In genomic region chr12:55728185-55728931, GRCh38 we compare ENCODE assay signal across 8 cellular contexts. TPM values are rescaled to one million over a fixed set of nuclear protein-coding genes. Genes with fewer than 3 reads are reported as not detected.
A peak's percentile ranks its signal among the peaks of the same experiment; 100 is the strongest.
DNase-seq lines count a peak whose midpoint lies in the region; ATAC-seq, FAIRE-seq and TF ChIP-seq lines count a peak whose summit lies in the region.

No MANE protein-coding gene starts in this region.

- TF ChIP-seq POLR2A in lower leg skin (IDR thresholded peaks at IDR 0.05) = no peak

- intact Hi-C loops in dorsolateral prefrontal cortex (cut with DNase I) = no loop called here
- intact Hi-C loops in lower leg skin (cut with DNase I; ENCODE audit: low total_unique reads) = no loop called here

- peak overlapping the region; percentile 43 to 98 (median 91) for H3K9ac ChIP-seq in subcutaneous abdominal adipose tissue (ENCODE audit: low read length in 5 of 5)

- peak overlapping the region; percentile 99 for H3K27ac ChIP-seq in 22Rv1
- H3K27ac ChIP-seq in dorsolateral prefrontal cortex = peak overlapping the region; percentile 94 to 100 (median 99)
- H3K27ac ChIP-seq in subcutaneous abdominal adipose tissue (ENCODE audit: low read depth, low read length) = peak overlapping the region; percentile 100

- ATAC-seq in HG02852 (IDR thresholded peaks at IDR 0.05; ENCODE audit: unreplicated experiment) = peak; percentile 26

- H3K27me3 ChIP-seq in dorsolateral prefrontal cortex (no peaks in the 10 kb centered on the region), subcutaneous abdominal adipose tissue (ENCODE audit: control insufficient read depth in 5 of 5, insufficient read depth in 4 of 5, low read length in 5 of 5) (no peaks in the 10 kb centered on the region)

- 0% methylated on average over 29 to 31 of the region's 59 CpGs for WGBS in lower leg skin, 2 donors

- FAIRE-seq in HTR-8/SVneo (lab: Jason Lieb, UNC) = no peak

- H3K4me1 ChIP-seq in subcutaneous abdominal adipose tissue (ENCODE audit: control insufficient read depth in 5 of 5, insufficient read depth in 5 of 5, low read length in 5 of 5) = peaks cover 13 to 66% (median 57%) of the 10 kb centered on the region in 5 donors

- H3K9me3 ChIP-seq in subcutaneous abdominal adipose tissue (ENCODE audit: control insufficient read depth in 5 of 5, low read length in 5 of 5) = no peaks in the 10 kb centered on the region

- DNase-seq in ELF-1 (ENCODE audit: low read depth, low spot score) = peak; percentile 46
- DNase-seq in RPMI7951 (ENCODE audit: low read depth) = peak; percentile 79
- DNase-seq in dorsolateral prefrontal cortex = peak in 9 of 10 donors; percentile 55 to 84 (median 70)
- peak; percentile 82 to 97 for DNase-seq in lower leg skin (ENCODE audit: low spot score in 2 of 2)
- no peak for DNase-seq in HTR-8/SVneo (ENCODE audit: insufficient read length, low spot score)

- H3K36me3 ChIP-seq in subcutaneous abdominal adipose tissue (ENCODE audit: control insufficient read depth in 5 of 5, insufficient read depth in 5 of 5, low read length in 5 of 5) = peaks cover 0 to 39% (median 34%) of the 10 kb centered on the region in 5 donors

- TF ChIP-seq CTCF in 22Rv1 (IDR thresholded peaks at IDR 0.05) = no peak
- peak in 7 of 56 donors; percentile 5 to 21 (median 16) for TF ChIP-seq CTCF in dorsolateral prefrontal cortex (IDR thresholded peaks at IDR 0.05 in 54 of 56, conservative IDR thresholded peaks at IDR 0.05 in 2 of 56; ENCODE audit: low read depth in 1 of 56, partially characterized antibody in 56 of 56)
- TF ChIP-seq CTCF in lower leg skin (IDR thresholded peaks at IDR 0.05) = no peak

- H3K4me3 ChIP-seq in dorsolateral prefrontal cortex (peak overlapping the region; percentile 48 to 97 (median 85)), lower leg skin (ENCODE audit: low read depth, poor library complexity, severe bottlenecking) (peak overlapping the region; percentile 70), subcutaneous abdominal adipose tissue (ENCODE audit: low read depth in 1 of 5, low read length in 5 of 5) (peak overlapping the region; percentile 93 to 98 (median 93))

RNA-seq across cellular contexts. Expression of gene CD63, which starts 0.5 kb away (rescaled TPM):
- total RNA-seq in RPMI7951 (2014; rRNA removed; shearing (Covaris generic)) = 1,417 and 1,738 TPM in 2 replicates
- total RNA-seq in dorsolateral prefrontal cortex (100 to 1,000 TPM; 216 to 509 (median 301) TPM), lower leg skin (100 to 1,000 TPM; 151 to 408 (median 196) TPM)

RNA-seq across cellular contexts. Expression of gene RDH5, which starts 8.2 kb away (rescaled TPM):
- 6.0 and 6.7 TPM in 2 replicates for total RNA-seq in RPMI7951 (2014; rRNA removed; shearing (Covaris generic))
- total RNA-seq in dorsolateral prefrontal cortex = 10 to 100 TPM in 45 of 120 experiments, 1 to 10 TPM in 75; 3.2 to 19.4 (median 9.0) TPM
- 1 to 10 TPM; 2.5 to 8.9 (median 4.3) TPM for total RNA-seq in lower leg skin

RNA-seq across cellular contexts. Expression of gene BLOC1S1, which starts 12.5 kb away (rescaled TPM):
- 155 and 170 TPM in 2 replicates for total RNA-seq in RPMI7951 (2014; rRNA removed; shearing (Covaris generic))
- total RNA-seq in dorsolateral prefrontal cortex = 100 to 1,000 TPM in 89 of 120 experiments, 10 to 100 TPM in 31; 73.5 to 149 (median 111) TPM
- 100 to 1,000 TPM; 114 to 167 (median 138) TPM for total RNA-seq in lower leg skin

RNA-seq across cellular contexts. Expression of gene GDF11, which starts 14.6 kb away (rescaled TPM):
- total RNA-seq in RPMI7951 (2014; rRNA removed; shearing (Covaris generic)) = 1.6 and 2.1 TPM in 2 replicates
- total RNA-seq in dorsolateral prefrontal cortex (10 to 100 TPM; 11.9 to 63.8 (median 21.4) TPM), lower leg skin (1 to 10 TPM in 1 of 4 donors, under 1 TPM in 3; 0.23 to 2.7 (median 0.57) TPM)

RNA-seq across cellular contexts. Expression of gene ITGA7, which starts 20.7 kb away (rescaled TPM):
- 11.4 and 15.1 TPM in 2 replicates for total RNA-seq in RPMI7951 (2014; rRNA removed; shearing (Covaris generic))
- total RNA-seq in dorsolateral prefrontal cortex (100 to 1,000 TPM in 38 of 120 experiments, 10 to 100 TPM in 82; 47.1 to 183 (median 85.5) TPM), lower leg skin (10 to 100 TPM; 11.0 to 20.9 (median 12.8) TPM)
